ENCODE assay signal across 25 cellular contexts in genomic region chr2:229287836-229288235, GRCh38. TPM values are rescaled to one million over a fixed set of nuclear protein-coding genes. Genes with fewer than 3 reads are reported as not detected.
"Had no signal": no experiment of that assay in that cellular context is flagged by ENCODE, and none has a peak within 500 bp of the region (broad histone marks: within the 10 kb centered on the region; RNA-seq: fewer than 3 reads in every experiment).

No MANE protein-coding gene starts in this region.

- H3K4me3 Mint-ChIP-seq: activated naive CD8-positive, alpha-beta T cell; activated T-cell treated with anti-CD3 and anti-CD28 coated beads, Interleukin-2, amount 50 U/mL, for 24 hours; activated T-helper 17 cell treated with anti-CD3 and anti-CD28 coated beads, Interleukin-2, amount 50 U/mL, for 72 hours; naive B cell; neural crest cell; stimulated activated naive B cell treated with anti-CD40 and anti-IgM and Interleukin-4, amounts not matched to agents 10 μg/mL and 1 μg/mL and 100 μg/mL, for 72 hours had no signal

- H3K4me2 ChIP-seq: smooth muscle cell had no signal

- H3K36me3 Mint-ChIP-seq: activated naive CD8-positive, alpha-beta T cell; stimulated activated naive B cell treated with anti-CD40 and anti-IgM and Interleukin-4, amounts not matched to agents 10 μg/mL and 1 μg/mL and 100 μg/mL, for 72 hours had no signal

- H3K36me3 ChIP-seq: adrenal gland, colonic mucosa, esophagus muscularis mucosa, left lung, sigmoid colon, transverse colon had no signal

- H3K27me3 ChIP-seq: adrenal gland, colonic mucosa, esophagus muscularis mucosa, left lung, sigmoid colon, transverse colon had no signal

- H3K4me3 ChIP-seq: adrenal gland, colonic mucosa, esophagus muscularis mucosa, left lung, lung, sigmoid colon, smooth muscle cell, transverse colon had no signal

- H3K27ac Mint-ChIP-seq: activated naive CD8-positive, alpha-beta T cell; activated T-cell treated with anti-CD3 and anti-CD28 coated beads, Interleukin-2, amount 50 U/mL, for 24 hours; activated T-helper 17 cell treated with anti-CD3 and anti-CD28 coated beads, Interleukin-2, amount 50 U/mL, for 72 hours; stimulated activated naive B cell treated with anti-CD40 and anti-IgM and Interleukin-4, amounts not matched to agents 10 μg/mL and 1 μg/mL and 100 μg/mL, for 72 hours had no signal

- H3K27ac ChIP-seq: adrenal gland, colonic mucosa, esophagus muscularis mucosa, left lung, sigmoid colon, transverse colon had no signal

- ATAC-seq: activated T-helper 17 cell treated with anti-CD3 and anti-CD28 coated beads, Interleukin-2, amount 50 U/mL, for 72 hours; left lung had no signal

- H3K9me3 ChIP-seq: adrenal gland, colonic mucosa, sigmoid colon, transverse colon had no signal

- H3K4me1 ChIP-seq: adrenal gland, colonic mucosa, esophagus muscularis mucosa, sigmoid colon, transverse colon had no signal

- DNase-seq: activated CD4-positive, alpha-beta T cell treated with anti-CD3 and anti-CD28 coated beads for 1 hour; activated CD8-positive, alpha-beta memory T cell treated with anti-CD3 and anti-CD28 coated beads for 24 hours; activated CD8-positive, alpha-beta memory T cell treated with anti-CD3 and anti-CD28 coated beads, Interleukin-2, amount 50 U/mL, for 4 hours; activated naive CD4-positive, alpha-beta T cell; activated T-cell treated with anti-CD3 and anti-CD28 coated beads, Interleukin-2, amount 50 U/mL, for 24 hours; adrenal gland; colonic mucosa; hippocampal formation; kidney glomerular epithelial cell; left lung; naive B cell; occipital lobe; posterior cingulate gyrus; sigmoid colon; stimulated activated CD4-positive, alpha-beta T cell treated with anti-CD3 and anti-CD28 coated beads, Interleukin-15, amount 100 ng/mL, for 24 hours; stimulated activated CD8-positive, alpha-beta memory T cell treated with anti-CD3 and anti-CD28 coated beads, Interleukin-4, amount 100 ng/mL, for 48 hours; stimulated activated naive B cell treated with anti-CD40 and anti-IgM and Interleukin-4, amounts not matched to agents 10 μg/mL and 1 μg/mL and 100 μg/mL, for 72 hours; transverse colon had no signal

- H3K27me3 Mint-ChIP-seq: activated T-cell treated with anti-CD3 and anti-CD28 coated beads, Interleukin-2, amount 50 U/mL, for 24 hours; activated T-helper 17 cell treated with anti-CD3 and anti-CD28 coated beads, Interleukin-2, amount 50 U/mL, for 72 hours; stimulated activated naive B cell treated with anti-CD40 and anti-IgM and Interleukin-4, amounts not matched to agents 10 μg/mL and 1 μg/mL and 100 μg/mL, for 72 hours had no signal

- H3K4me1 Mint-ChIP-seq: activated T-helper 17 cell treated with anti-CD3 and anti-CD28 coated beads, Interleukin-2, amount 50 U/mL, for 72 hours; neural crest cell had no signal

RNA-seq across cellular contexts. Expression of gene PID1, which starts 16.7 kb away (rescaled TPM):
- total RNA-seq: activated T-helper 17 cell treated with anti-CD3 and anti-CD28 coated beads, Interleukin-2, amount 50 U/mL, for 72 hours; T-helper 2 cell treated with Interferon-gamma antibody and Interleukin-4, amounts not matched to agents 100 ng/mL and 5 ng/mL, for 36 hours had no signal
